In the genomic region with DNA sequence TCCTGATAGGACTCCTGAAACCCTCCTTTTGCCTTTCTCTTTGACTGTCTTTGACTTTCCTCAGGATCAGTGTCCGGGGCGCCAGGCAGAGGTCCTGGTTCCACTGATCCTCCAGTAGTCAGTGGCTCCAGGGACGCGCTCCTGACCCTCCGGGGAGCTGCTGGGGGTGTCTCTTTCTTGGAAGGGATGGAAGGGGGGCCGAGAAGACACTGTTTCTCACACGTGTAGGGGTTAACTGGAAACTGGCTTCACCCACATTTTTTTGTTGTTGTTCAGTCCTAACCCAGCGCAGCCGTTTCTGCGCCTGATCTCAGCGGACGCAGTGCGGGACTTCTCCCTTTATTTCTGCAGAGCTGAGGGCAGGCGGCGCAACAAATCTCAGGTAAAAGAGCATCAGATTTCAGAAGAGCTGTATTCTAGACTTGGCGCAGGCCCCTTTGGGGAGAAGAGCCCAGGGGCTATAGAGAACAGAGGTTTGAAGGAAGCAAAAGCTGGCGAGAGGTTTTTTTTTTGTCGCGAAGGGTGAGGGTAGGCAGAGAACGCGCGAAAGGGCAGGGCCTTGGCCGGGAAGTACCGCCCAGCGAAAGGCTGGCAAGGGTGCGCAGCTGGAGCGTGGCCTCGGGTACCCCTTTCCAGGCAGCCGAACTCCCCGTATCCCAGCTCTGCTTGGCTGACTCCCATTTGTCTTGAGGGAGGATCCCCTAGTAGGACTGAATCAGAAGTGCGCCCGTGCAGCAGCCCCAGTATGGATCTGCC, we compare ENCODE assay signal across 1 cellular context.
TF ChIP-seq lines count a peak whose summit lies in the region.

No MANE protein-coding gene starts in this region.

TF ChIP-seq in WTC11, 78 proteins besides CTCF, POLR2A, EP300 and RAD21 (continued from another document):
- TF ChIP-seq ZNF671 (CRISPR knock-in tag; IDR thresholded peaks at IDR 0.05) = no peak
- no peak for TF ChIP-seq NFE2L1 (CRISPR knock-in tag; IDR thresholded peaks at IDR 0.05)
- TF ChIP-seq, protein P1, sequence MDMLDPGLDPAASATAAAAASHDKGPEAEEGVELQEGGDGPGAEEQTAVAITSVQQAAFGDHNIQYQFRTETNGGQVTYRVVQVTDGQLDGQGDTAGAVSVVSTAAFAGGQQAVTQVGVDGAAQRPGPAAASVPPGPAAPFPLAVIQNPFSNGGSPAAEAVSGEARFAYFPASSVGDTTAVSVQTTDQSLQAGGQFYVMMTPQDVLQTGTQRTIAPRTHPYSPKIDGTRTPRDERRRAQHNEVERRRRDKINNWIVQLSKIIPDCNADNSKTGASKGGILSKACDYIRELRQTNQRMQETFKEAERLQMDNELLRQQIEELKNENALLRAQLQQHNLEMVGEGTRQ (CRISPR knock-in tag; IDR thresholded peaks at IDR 0.05) = no peak
TF ChIP-seq in WTC11: peak in this region for 0.
